Comparison of ENCODE assay signal across 25 cellular contexts in genomic region chr5:98755406-98755805, GRCh38. TPM values are rescaled to one million over a fixed set of nuclear protein-coding genes. Genes with fewer than 3 reads are reported as not detected.
A peak's percentile ranks its signal among the peaks of the same experiment; 100 is the strongest.
DNase-seq lines count a peak whose midpoint lies in the region; ATAC-seq and TF ChIP-seq lines count a peak whose summit lies in the region.
"Had no signal": no experiment of that assay in that cellular context is flagged by ENCODE, and none has a peak within 500 bp of the region (broad histone marks: within the 10 kb centered on the region; RNA-seq: fewer than 3 reads in every experiment).

No MANE protein-coding gene starts in this region.

- H3K36me3 ChIP-seq in PC-9 (ENCODE audit: low read depth) (no peaks in the 10 kb centered on the region), endodermal cell (ENCODE audit: control insufficient read depth, insufficient read depth, low read length) (no peaks in the 10 kb centered on the region), osteoblast (ENCODE audit: insufficient read depth, low read length) (no peaks in the 10 kb centered on the region), upper lobe of left lung (no peaks in the 10 kb centered on the region)
- H3K36me3 ChIP-seq: BE2C, esophagus muscularis mucosa, tibial nerve had no signal

- H3K79me2 ChIP-seq in PC-9 (ENCODE audit: low read depth) (no peaks in the 10 kb centered on the region), osteoblast (ENCODE audit: insufficient read depth, low read length) (no peaks in the 10 kb centered on the region)
- H3K79me2 ChIP-seq: parathyroid adenoma had no signal

- H3K27ac ChIP-seq in PC-9 (peak overlapping the region; percentile 73), endodermal cell (ENCODE audit: low read depth, low read length) (no peak overlapping the region), osteoblast (ENCODE audit: low read depth, low read length) (peak overlapping the region; percentile 57), upper lobe of left lung (no peak overlapping the region)
- H3K27ac ChIP-seq: esophagus muscularis mucosa, parathyroid adenoma, tibial nerve had no signal

- no peak overlapping the region for H3K9ac ChIP-seq in endodermal cell (ENCODE audit: extremely low read depth, low read length, poor library complexity, severe bottlenecking)
- H3K9ac ChIP-seq: parathyroid adenoma had no signal

- no peak overlapping the region for H3K4me3 ChIP-seq in PC-9
- H3K4me3 ChIP-seq in endodermal cell (ENCODE audit: low read length), result no peak overlapping the region
- H3K4me3 ChIP-seq in osteoblast (ENCODE audit: insufficient read depth, low read length), result no peak overlapping the region
- H3K4me3 ChIP-seq in upper lobe of left lung, result no peak overlapping the region
- H3K4me3 ChIP-seq: esophagus muscularis mucosa, tibial nerve had no signal

- H3K9me3 Mint-ChIP-seq in endodermal cell, result peaks cover 19% of the 10 kb centered on the region

- H2AFZ ChIP-seq in PC-9 (no peak overlapping the region), osteoblast (ENCODE audit: low read length) (no peak overlapping the region)
- H2AFZ ChIP-seq: parathyroid adenoma had no signal

- CTCF ChIA-PET in PC-9 (lab: Charles Lee), result interaction anchor here (0.5 kb wide), 1 partner anchor 40 kb away, joined by 4 read pairs; no protein-coding TSS in a partner anchor

- POLR2A ChIA-PET in PC-9 (lab: Charles Lee; ENCODE audit: unreplicated experiment), result no interaction called here

- H3K4me1 Mint-ChIP-seq in endodermal cell, result peaks cover 48% of the 10 kb centered on the region
- H3K4me1 Mint-ChIP-seq: activated CD4-positive, alpha-beta T cell treated with anti-CD3 and anti-CD28 coated beads for 36 hours; naive thymus-derived CD8-positive, alpha-beta T cell had no signal

- peak overlapping the region; percentile 74 for H3K27ac Mint-ChIP-seq in endodermal cell
- H3K27ac Mint-ChIP-seq: activated CD4-positive, alpha-beta T cell treated with anti-CD3 and anti-CD28 coated beads for 36 hours; activated naive CD8-positive, alpha-beta T cell treated with anti-CD3 and anti-CD28 coated beads for 36 hours; naive thymus-derived CD8-positive, alpha-beta T cell had no signal

- TF ChIP-seq EP300 in upper lobe of left lung (IDR thresholded peaks at IDR 0.05), result no peak

- H3K36me3 Mint-ChIP-seq in endodermal cell (ENCODE audit: low read depth), result peaks cover 12% of the 10 kb centered on the region

- H3K4me2 ChIP-seq in PC-9 (peak overlapping the region; percentile 29; the same call in 1 of the 2 replicates), osteoblast (ENCODE audit: insufficient read depth, low read length) (peak overlapping the region; percentile 0)

- no peak for ATAC-seq in upper lobe of left lung (ENCODE audit: low FRiP score in 2 of 2)
- ATAC-seq in GM19467 (IDR thresholded peaks at IDR 0.05; ENCODE audit: unreplicated experiment), result no peak
- ATAC-seq: activated CD4-positive, alpha-beta T cell treated with anti-CD3 and anti-CD28 coated beads for 36 hours; naive thymus-derived CD8-positive, alpha-beta T cell; sciatic nerve had no signal

- no peak for TF ChIP-seq CTCF in PC-9 (conservative IDR thresholded peaks at IDR 0.05)
- no peak for TF ChIP-seq CTCF in endodermal cell (conservative IDR thresholded peaks at IDR 0.05)
- TF ChIP-seq CTCF in osteoblast (IDR thresholded peaks at IDR 0.05; ENCODE audit: extremely low read depth, low read depth, low read length), result no peak
- TF ChIP-seq CTCF in upper lobe of left lung (IDR thresholded peaks at IDR 0.05), result no peak

- 100% methylated on average over 2 of the region's 3 CpGs; no CpG with 5 or more reads in 1 of the 2 experiments for WGBS in endodermal cell (ENCODE audit: insufficient coverage in 1 of 2, insufficient read length in 1 of 2), 2 experiments
- 84 to 92% methylated on average over 3 of the region's 3 CpGs for WGBS in upper lobe of left lung, 2 donors

- no peaks in the 10 kb centered on the region for H3K27me3 ChIP-seq in PC-9 (ENCODE audit: insufficient read depth, low read depth)
- H3K27me3 ChIP-seq in endodermal cell (ENCODE audit: control insufficient read depth, insufficient read depth, low read length, poor library complexity, severe bottlenecking), result no peaks in the 10 kb centered on the region
- H3K27me3 ChIP-seq in osteoblast (ENCODE audit: insufficient read depth, low read length), result no peaks in the 10 kb centered on the region
- no peaks in the 10 kb centered on the region for H3K27me3 ChIP-seq in upper lobe of left lung
- H3K27me3 ChIP-seq: esophagus muscularis mucosa, tibial nerve had no signal

- TF ChIP-seq POLR2A in upper lobe of left lung (IDR thresholded peaks at IDR 0.05), result no peak

- no peaks in the 10 kb centered on the region for H4K20me1 ChIP-seq in PC-9 (ENCODE audit: insufficient read depth)
- H4K20me1 ChIP-seq in osteoblast (ENCODE audit: insufficient read depth, low read length), result no peaks in the 10 kb centered on the region

- H3K4me3 Mint-ChIP-seq in endodermal cell, result no peak overlapping the region
- H3K4me3 Mint-ChIP-seq: activated CD4-positive, alpha-beta T cell treated with anti-CD3 and anti-CD28 coated beads for 36 hours; activated naive CD8-positive, alpha-beta T cell treated with anti-CD3 and anti-CD28 coated beads for 36 hours; naive thymus-derived CD8-positive, alpha-beta T cell had no signal

- intact Hi-C loops in PC-9 (cut with micrococcal nuclease; ENCODE audit: unreplicated experiment), result no loop called here

- no peaks in the 10 kb centered on the region for H3K9me2 ChIP-seq in PC-9 (ENCODE audit: insufficient read depth)

- H3K9me3 ChIP-seq in PC-9 (ENCODE audit: insufficient read depth, low read depth) (no peaks in the 10 kb centered on the region), endodermal cell (ENCODE audit: control insufficient read depth, low read length) (peaks cover 12% of the 10 kb centered on the region), osteoblast (ENCODE audit: low read depth, low read length) (no peaks in the 10 kb centered on the region), upper lobe of left lung (no peaks in the 10 kb centered on the region)
- H3K9me3 ChIP-seq: BE2C, esophagus muscularis mucosa, tibial nerve had no signal

- H3K4me1 ChIP-seq in PC-9 (replicated peaks; ENCODE audit: insufficient read depth), result peaks cover 20% of the 10 kb centered on the region
- H3K4me1 ChIP-seq in endodermal cell (ENCODE audit: control insufficient read depth, insufficient read depth, low read length), result peaks cover 14% of the 10 kb centered on the region
- peaks cover 7% of the 10 kb centered on the region for H3K4me1 ChIP-seq in osteoblast (ENCODE audit: insufficient read depth, low read length)
- H3K4me1 ChIP-seq in upper lobe of left lung, result no peaks in the 10 kb centered on the region
- H3K4me1 ChIP-seq: BE2C, esophagus muscularis mucosa, parathyroid adenoma, tibial nerve had no signal

- H3F3A ChIP-seq in PC-9 (ENCODE audit: insufficient read depth, low read depth), result peaks cover 6% of the 10 kb centered on the region; the same call in 1 of the 2 replicates

- peak; percentile 86 for DNase-seq in EL
- peak in 1 of 2 experiments; percentile 95 for DNase-seq in PC-9
- DNase-seq in endodermal cell, result no peak
- DNase-seq in osteoblast (ENCODE audit: insufficient read length, low spot score, missing footprints), result peak; percentile 45
- no peak for DNase-seq in upper lobe of left lung
- DNase-seq in NCI-H2081 (lab: John Stamatoyannopoulos, UW), result no peak
- DNase-seq in cerebellum (ENCODE audit: low spot score), result no peak
- DNase-seq: activated CD4-positive, alpha-beta T cell treated with anti-CD3 and anti-CD28 coated beads for 36 hours; activated naive CD8-positive, alpha-beta T cell treated with anti-CD3 and anti-CD28 coated beads for 36 hours; BE2C; caudate nucleus; COR-L47; DND-41; islet precursor cell; mammary epithelial cell; naive thymus-derived CD8-positive, alpha-beta T cell; NCI-H1436 treated with DMSO at 0.1 percent for 48 hours; NCI-H2227 treated with DMSO at 0.1 percent for 48 hours; stimulated activated CD4-positive, alpha-beta T cell treated with anti-CD3 and anti-CD28 coated beads, Interleukin-2, amount 100 ng/mL, for 24 hours; stimulated activated naive CD4-positive, alpha-beta T cell treated with Interleukin-2 at 50 U/mL for 16 hours had no signal

- no peaks in the 10 kb centered on the region for H3K27me3 Mint-ChIP-seq in endodermal cell (ENCODE audit: insufficient read depth)

- BruUV-seq in PC-9 (replicated peaks; lab: Mats Ljungman, UMichigan), result no TSS peak

RNA-seq across cellular contexts. Expression of gene RGMB, which starts 18.1 kb away (rescaled TPM):
- total RNA-seq in PC-9 (2021) (14.2 and 14.6 TPM in 2 replicates), endodermal cell (10 to 100 TPM; 60.2 to 71.6 TPM), osteoblast (70.9 and 81.3 TPM in 2 replicates), upper lobe of left lung (10 to 100 TPM; 19.0 to 52.2 (median 33.1) TPM), cerebellum (137 TPM)
- polyA plus RNA-seq in endodermal cell (2013, experiment 1 of 2), result 105 TPM
- 81.8 TPM for polyA plus RNA-seq in endodermal cell (2013, experiment 2 of 2)

Comparison
In these comparisons a context has a peak if more than half of its experiments do, and no peak if none do; other contexts are left out.
1. DNase-seq: peak in EL (single experiment) and osteoblast (single experiment); none in endodermal cell (single experiment), upper lobe of left lung (0 of 2), NCI-H2081 (0 of 2) and cerebellum (single experiment).
2. H3K27ac ChIP-seq: peak in PC-9 (single experiment) and osteoblast (single experiment); none in endodermal cell (single experiment) and upper lobe of left lung (0 of 4).